ENCODE assay signal across 8 cellular contexts in genomic region chrX:10014462-10015373, GRCh38. TPM values are rescaled to one million over a fixed set of nuclear protein-coding genes. Genes with fewer than 3 reads are reported as not detected.
DNase-seq lines count a peak whose midpoint lies in the region; ATAC-seq and TF ChIP-seq lines count a peak whose summit lies in the region.

No MANE protein-coding gene starts in this region.

- H3K4me1 Mint-ChIP-seq in activated CD4-positive, alpha-beta T cell treated with anti-CD3 and anti-CD28 coated beads, Interleukin-2, amount 10 ng/mL, durations not matched to agents 24 days and 14 days, result peaks cover 35% of the 10 kb centered on the region

- no peaks in the 10 kb centered on the region for H3K27me3 ChIP-seq in colonic mucosa

- no peaks in the 10 kb centered on the region for H3K9me3 ChIP-seq in colonic mucosa

- H3K9ac ChIP-seq in colonic mucosa (ENCODE audit: low read depth in 2 of 2, low read length in 2 of 2), result peak overlapping the region; percentile 64 to 65

- H3K4me1 ChIP-seq in colonic mucosa, result no peaks in the 10 kb centered on the region

- H3K36me3 ChIP-seq in colonic mucosa, result no peaks in the 10 kb centered on the region

- H3K27ac Mint-ChIP-seq in activated CD4-positive, alpha-beta T cell treated with anti-CD3 and anti-CD28 coated beads, Interleukin-2, amount 10 ng/mL, durations not matched to agents 24 days and 14 days, result peak overlapping the region; percentile 88

- no peak for TF ChIP-seq CTCF in colonic mucosa (IDR thresholded peaks at IDR 0.05)

- peak overlapping the region; percentile 74 for H3K4me3 Mint-ChIP-seq in activated CD4-positive, alpha-beta T cell treated with anti-CD3 and anti-CD28 coated beads, Interleukin-2, amount 10 ng/mL, durations not matched to agents 24 days and 14 days

- H3K36me3 Mint-ChIP-seq in activated CD4-positive, alpha-beta T cell treated with anti-CD3 and anti-CD28 coated beads, Interleukin-2, amount 10 ng/mL, durations not matched to agents 24 days and 14 days (ENCODE audit: low read depth), result peaks cover 7% of the 10 kb centered on the region

- peaks cover 6% of the 10 kb centered on the region for H3K27me3 Mint-ChIP-seq in activated CD4-positive, alpha-beta T cell treated with anti-CD3 and anti-CD28 coated beads, Interleukin-2, amount 10 ng/mL, durations not matched to agents 24 days and 14 days

- DNase-seq in NK-92 treated with Interleukin-12 subunit alpha and Interleukin-12 subunit beta, amount 100 ng/mL, for 24 hours (lab: John Stamatoyannopoulos, UW), result peak; percentile 36
- DNase-seq in NK-92 (lab: John Stamatoyannopoulos, UW; ENCODE audit: unreplicated experiment), result no peak
- peak; percentile 96 for DNase-seq in NCI-H2227 (lab: John Stamatoyannopoulos, UW; ENCODE audit: unreplicated experiment)
- DNase-seq in activated CD4-positive, alpha-beta T cell treated with anti-CD3 and anti-CD28 coated beads, Interleukin-2, amount 10 ng/mL, durations not matched to agents 24 days and 14 days, result peak; percentile 94
- peak; percentile 82 for DNase-seq in colonic mucosa
- DNase-seq in left kidney (ENCODE audit: low read depth, low spot score), result peak; percentile 92
- DNase-seq in stimulated activated CD4-positive, alpha-beta T cell treated with anti-CD3 and anti-CD28 coated beads, Interleukin-1b, Interleukin-23, amount 100 ng/mL, for 24 hours (ENCODE audit: low read depth in 4 of 4, low spot score in 1 of 4), result peak; percentile 17 to 58 (median 42)

- H3K4me3 ChIP-seq in colonic mucosa, result peak overlapping the region; percentile 58

- peak overlapping the region; percentile 51 for H3K27ac ChIP-seq in colonic mucosa

- H3K9me3 Mint-ChIP-seq in activated CD4-positive, alpha-beta T cell treated with anti-CD3 and anti-CD28 coated beads, Interleukin-2, amount 10 ng/mL, durations not matched to agents 24 days and 14 days, result no peaks in the 10 kb centered on the region

- ATAC-seq in HG02981 (IDR thresholded peaks at IDR 0.05; ENCODE audit: unreplicated experiment), result peak; percentile 86

- intact Hi-C loops in activated CD4-positive, alpha-beta T cell treated with anti-CD3 and anti-CD28 coated beads, Interleukin-2, amount 10 ng/mL, durations not matched to agents 24 days and 14 days (cut with micrococcal nuclease), result loop anchor here (2.0 to 5.0 kb wide), 2 partner anchors 18 to 1098 kb away; partner anchors contain the start of gene HCCS
- intact Hi-C loops in colonic mucosa (cut with DNase I), result no loop called here

RNA-seq across cellular contexts. Expression of gene CLDN34, which starts 47.6 kb away (rescaled TPM):
- not detected in 2 replicates for total RNA-seq in activated CD4-positive, alpha-beta T cell treated with anti-CD3 and anti-CD28 coated beads, Interleukin-2, amount 10 ng/mL, durations not matched to agents 24 days and 14 days
- under 1 TPM; 0.24 to 0.27 TPM for total RNA-seq in colonic mucosa
